ENCODE assay signal across 9 cellular contexts in genomic region chr1:8094481-8095241, GRCh38.
A peak's percentile ranks its signal among the peaks of the same experiment; 100 is the strongest.
DNase-seq lines count a peak whose midpoint lies in the region; ATAC-seq and TF ChIP-seq lines count a peak whose summit lies in the region.
"Had no signal": no experiment of that assay in that cellular context is flagged by ENCODE, and none has a peak within 500 bp of the region (broad histone marks: within the 10 kb centered on the region; RNA-seq: fewer than 3 reads in every experiment).

No MANE protein-coding gene starts in this region.

- H3K4me3 Mint-ChIP-seq in T-helper 17 cell = no peak overlapping the region
- H3K4me3 Mint-ChIP-seq: activated naive CD8-positive, alpha-beta T cell had no signal

- H3K27me3 Mint-ChIP-seq in T-helper 17 cell = peaks cover 19% of the 10 kb centered on the region

- peak; percentile 13 for DNase-seq in stimulated activated CD4-positive, alpha-beta T cell treated with anti-CD3 and anti-CD28 coated beads, Interleukin-1b, Interleukin-23, amount 100 ng/mL, for 48 hours
- no peak for DNase-seq in stimulated activated CD4-positive, alpha-beta T cell treated with anti-CD3 and anti-CD28 coated beads, Interleukin-2, amount 100 ng/mL, for 48 hours
- DNase-seq in adipocyte (ENCODE audit: low read depth) = peak; percentile 25
- DNase-seq in kidney tubule cell (ENCODE audit: low spot score) = peak; percentile 77
- no peak for DNase-seq in upper lobe of right lung
- DNase-seq in T-helper 17 cell = no peak

- H3K4me3 ChIP-seq in adipocyte (ENCODE audit: low read length) (peak overlapping the region; percentile 36), upper lobe of right lung (no peak overlapping the region)

- H3K9me3 ChIP-seq in adipocyte (ENCODE audit: control insufficient read depth, low read length) (no peaks in the 10 kb centered on the region), upper lobe of right lung (no peaks in the 10 kb centered on the region), T-helper 17 cell (ENCODE audit: control insufficient read depth, low read length, poor library complexity, severe bottlenecking) (no peaks in the 10 kb centered on the region)

- no peak for TF ChIP-seq CTCF in upper lobe of right lung (IDR thresholded peaks at IDR 0.05)

- intact Hi-C loops in upper lobe of right lung (cut with DNase I) = no loop called here

- no peaks in the 10 kb centered on the region for H3K36me3 ChIP-seq in adipocyte (ENCODE audit: control insufficient read depth, insufficient read depth, low read length, severe bottlenecking)
- no peaks in the 10 kb centered on the region for H3K36me3 ChIP-seq in upper lobe of right lung

- H3K27ac Mint-ChIP-seq in T-helper 17 cell = no peak overlapping the region
- H3K27ac Mint-ChIP-seq: activated naive CD8-positive, alpha-beta T cell had no signal

- H3K9ac ChIP-seq in adipocyte (ENCODE audit: low read length) = peak overlapping the region; percentile 36

- H3K27me3 ChIP-seq in adipocyte (replicated peaks; ENCODE audit: control insufficient read depth, insufficient read depth, low read length) (no peaks in the 10 kb centered on the region), upper lobe of right lung (no peaks in the 10 kb centered on the region)

- peaks cover 5% of the 10 kb centered on the region for H3K36me3 Mint-ChIP-seq in T-helper 17 cell (ENCODE audit: low read depth)
- H3K36me3 Mint-ChIP-seq: activated naive CD8-positive, alpha-beta T cell had no signal

- H3K4me1 ChIP-seq in adipocyte (ENCODE audit: control insufficient read depth, insufficient read depth, low read length) (peaks cover 51% of the 10 kb centered on the region), upper lobe of right lung (peaks cover 30% of the 10 kb centered on the region)

- ATAC-seq in upper lobe of right lung (peak; percentile 71), HG02610 (IDR thresholded peaks at IDR 0.05; ENCODE audit: unreplicated experiment) (no peak), HG03139 (IDR thresholded peaks at IDR 0.05; ENCODE audit: unreplicated experiment) (no peak), T-helper 17 cell (no peak)

- H3K4me1 Mint-ChIP-seq in T-helper 17 cell = peaks cover 12% of the 10 kb centered on the region

- peak overlapping the region; percentile 55 for H3K27ac ChIP-seq in upper lobe of right lung

Comparison
In these comparisons a context has a peak if more than half of its experiments do, and no peak if none do; other contexts are left out.
1. DNase-seq: peak in stimulated activated CD4-positive, alpha-beta T cell treated with anti-CD3 and anti-CD28 coated beads, Interleukin-1b, Interleukin-23, amount 100 ng/mL, for 48 hours (single experiment), adipocyte (single experiment) and kidney tubule cell (single experiment); none in stimulated activated CD4-positive, alpha-beta T cell treated with anti-CD3 and anti-CD28 coated beads, Interleukin-2, amount 100 ng/mL, for 48 hours (0 of 2), upper lobe of right lung (single experiment) and T-helper 17 cell (0 of 3).